ENCODE assay signal across 1 cellular context in genomic region chr11:118202599-118203422, GRCh38.
A peak's percentile ranks its signal among the peaks of the same experiment; 100 is the strongest.
TF ChIP-seq lines count a peak whose summit lies in the region.

No MANE protein-coding gene starts in this region.

TF ChIP-seq in HepG2, 621 proteins besides CTCF, POLR2A, EP300 and RAD21 (continues in another document):
- peak; percentile 56; the same call in 1 of the 2 replicates for TF ChIP-seq TSC22D2 (CRISPR knock-in tag; IDR thresholded peaks at IDR 0.05; ENCODE audit: borderline replicate concordance)
- no peak for TF ChIP-seq MZF1 (CRISPR knock-in tag; IDR thresholded peaks at IDR 0.05; ENCODE audit: borderline replicate concordance)
- TF ChIP-seq, protein P1, sequence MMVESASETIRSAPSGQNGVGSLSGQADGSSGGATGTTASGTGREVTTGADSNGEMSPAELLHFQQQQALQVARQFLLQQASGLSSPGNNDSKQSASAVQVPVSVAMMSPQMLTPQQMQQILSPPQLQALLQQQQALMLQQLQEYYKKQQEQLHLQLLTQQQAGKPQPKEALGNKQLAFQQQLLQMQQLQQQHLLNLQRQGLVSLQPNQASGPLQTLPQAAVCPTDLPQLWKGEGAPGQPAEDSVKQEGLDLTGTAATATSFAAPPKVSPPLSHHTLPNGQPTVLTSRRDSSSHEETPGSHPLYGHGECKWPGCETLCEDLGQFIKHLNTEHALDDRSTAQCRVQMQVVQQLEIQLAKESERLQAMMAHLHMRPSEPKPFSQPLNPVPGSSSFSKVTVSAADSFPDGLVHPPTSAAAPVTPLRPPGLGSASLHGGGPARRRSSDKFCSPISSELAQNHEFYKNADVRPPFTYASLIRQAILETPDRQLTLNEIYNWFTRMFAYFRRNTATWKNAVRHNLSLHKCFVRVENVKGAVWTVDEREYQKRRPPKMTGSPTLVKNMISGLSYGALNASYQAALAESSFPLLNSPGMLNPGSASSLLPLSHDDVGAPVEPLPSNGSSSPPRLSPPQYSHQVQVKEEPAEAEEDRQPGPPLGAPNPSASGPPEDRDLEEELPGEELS (CRISPR knock-in tag; IDR thresholded peaks at IDR 0.05): peak; percentile 92
- TF ChIP-seq ZSCAN25 (CRISPR knock-in tag; IDR thresholded peaks at IDR 0.05): no peak; the same call in 1 of the 2 replicates
- no peak for TF ChIP-seq ZNF3 (CRISPR knock-in tag; IDR thresholded peaks at IDR 0.05)
- TF ChIP-seq HHEX (CRISPR knock-in tag; IDR thresholded peaks at IDR 0.05): peak; percentile 42; the same call in 1 of the 2 replicates
- TF ChIP-seq POLR2AphosphoS2 (IDR thresholded peaks at IDR 0.05; ENCODE audit: low read depth, low read length): no peak
- TF ChIP-seq, protein P2, sequence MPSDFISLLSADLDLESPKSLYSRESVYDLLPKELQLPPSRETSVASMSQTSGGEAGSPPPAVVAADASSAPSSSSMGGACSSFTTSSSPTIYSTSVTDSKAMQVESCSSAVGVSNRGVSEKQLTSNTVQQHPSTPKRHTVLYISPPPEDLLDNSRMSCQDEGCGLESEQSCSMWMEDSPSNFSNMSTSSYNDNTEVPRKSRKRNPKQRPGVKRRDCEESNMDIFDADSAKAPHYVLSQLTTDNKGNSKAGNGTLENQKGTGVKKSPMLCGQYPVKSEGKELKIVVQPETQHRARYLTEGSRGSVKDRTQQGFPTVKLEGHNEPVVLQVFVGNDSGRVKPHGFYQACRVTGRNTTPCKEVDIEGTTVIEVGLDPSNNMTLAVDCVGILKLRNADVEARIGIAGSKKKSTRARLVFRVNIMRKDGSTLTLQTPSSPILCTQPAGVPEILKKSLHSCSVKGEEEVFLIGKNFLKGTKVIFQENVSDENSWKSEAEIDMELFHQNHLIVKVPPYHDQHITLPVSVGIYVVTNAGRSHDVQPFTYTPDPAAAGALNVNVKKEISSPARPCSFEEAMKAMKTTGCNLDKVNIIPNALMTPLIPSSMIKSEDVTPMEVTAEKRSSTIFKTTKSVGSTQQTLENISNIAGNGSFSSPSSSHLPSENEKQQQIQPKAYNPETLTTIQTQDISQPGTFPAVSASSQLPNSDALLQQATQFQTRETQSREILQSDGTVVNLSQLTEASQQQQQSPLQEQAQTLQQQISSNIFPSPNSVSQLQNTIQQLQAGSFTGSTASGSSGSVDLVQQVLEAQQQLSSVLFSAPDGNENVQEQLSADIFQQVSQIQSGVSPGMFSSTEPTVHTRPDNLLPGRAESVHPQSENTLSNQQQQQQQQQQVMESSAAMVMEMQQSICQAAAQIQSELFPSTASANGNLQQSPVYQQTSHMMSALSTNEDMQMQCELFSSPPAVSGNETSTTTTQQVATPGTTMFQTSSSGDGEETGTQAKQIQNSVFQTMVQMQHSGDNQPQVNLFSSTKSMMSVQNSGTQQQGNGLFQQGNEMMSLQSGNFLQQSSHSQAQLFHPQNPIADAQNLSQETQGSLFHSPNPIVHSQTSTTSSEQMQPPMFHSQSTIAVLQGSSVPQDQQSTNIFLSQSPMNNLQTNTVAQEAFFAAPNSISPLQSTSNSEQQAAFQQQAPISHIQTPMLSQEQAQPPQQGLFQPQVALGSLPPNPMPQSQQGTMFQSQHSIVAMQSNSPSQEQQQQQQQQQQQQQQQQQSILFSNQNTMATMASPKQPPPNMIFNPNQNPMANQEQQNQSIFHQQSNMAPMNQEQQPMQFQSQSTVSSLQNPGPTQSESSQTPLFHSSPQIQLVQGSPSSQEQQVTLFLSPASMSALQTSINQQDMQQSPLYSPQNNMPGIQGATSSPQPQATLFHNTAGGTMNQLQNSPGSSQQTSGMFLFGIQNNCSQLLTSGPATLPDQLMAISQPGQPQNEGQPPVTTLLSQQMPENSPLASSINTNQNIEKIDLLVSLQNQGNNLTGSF (CRISPR knock-in tag; IDR thresholded peaks at IDR 0.05): no peak
- TF ChIP-seq, protein P3, sequence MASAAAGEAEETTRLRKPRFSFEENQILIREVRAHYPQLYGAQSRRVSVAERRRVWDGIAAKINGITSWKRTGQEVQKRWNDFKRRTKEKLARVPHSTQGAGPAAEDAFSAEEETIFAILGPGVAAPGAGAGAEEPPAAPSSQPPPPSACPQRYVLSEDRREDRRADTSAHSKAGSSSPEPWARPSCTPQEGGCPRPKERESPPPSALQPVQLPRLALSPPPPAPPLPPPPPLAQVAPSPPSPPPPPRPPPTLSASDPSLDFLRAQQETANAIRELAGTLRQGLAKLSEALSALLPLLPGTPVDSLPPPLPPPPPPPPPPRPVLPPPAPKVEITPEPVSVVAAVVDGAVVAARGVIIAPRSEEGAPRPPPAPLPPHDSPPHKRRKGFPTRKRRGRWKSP (CRISPR knock-in tag; IDR thresholded peaks at IDR 0.05): peak; percentile 52; the same call in 1 of the 2 replicates
- no peak for TF ChIP-seq GTF3A (CRISPR knock-in tag; conservative IDR thresholded peaks at IDR 0.05)
- TF ChIP-seq, protein P4, sequence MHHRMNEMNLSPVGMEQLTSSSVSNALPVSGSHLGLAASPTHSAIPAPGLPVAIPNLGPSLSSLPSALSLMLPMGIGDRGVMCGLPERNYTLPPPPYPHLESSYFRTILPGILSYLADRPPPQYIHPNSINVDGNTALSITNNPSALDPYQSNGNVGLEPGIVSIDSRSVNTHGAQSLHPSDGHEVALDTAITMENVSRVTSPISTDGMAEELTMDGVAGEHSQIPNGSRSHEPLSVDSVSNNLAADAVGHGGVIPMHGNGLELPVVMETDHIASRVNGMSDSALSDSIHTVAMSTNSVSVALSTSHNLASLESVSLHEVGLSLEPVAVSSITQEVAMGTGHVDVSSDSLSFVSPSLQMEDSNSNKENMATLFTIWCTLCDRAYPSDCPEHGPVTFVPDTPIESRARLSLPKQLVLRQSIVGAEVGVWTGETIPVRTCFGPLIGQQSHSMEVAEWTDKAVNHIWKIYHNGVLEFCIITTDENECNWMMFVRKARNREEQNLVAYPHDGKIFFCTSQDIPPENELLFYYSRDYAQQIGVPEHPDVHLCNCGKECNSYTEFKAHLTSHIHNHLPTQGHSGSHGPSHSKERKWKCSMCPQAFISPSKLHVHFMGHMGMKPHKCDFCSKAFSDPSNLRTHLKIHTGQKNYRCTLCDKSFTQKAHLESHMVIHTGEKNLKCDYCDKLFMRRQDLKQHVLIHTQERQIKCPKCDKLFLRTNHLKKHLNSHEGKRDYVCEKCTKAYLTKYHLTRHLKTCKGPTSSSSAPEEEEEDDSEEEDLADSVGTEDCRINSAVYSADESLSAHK (CRISPR knock-in tag; IDR thresholded peaks at IDR 0.05; ENCODE audit: borderline replicate concordance): no peak
- TF ChIP-seq TCF7 (IDR thresholded peaks at IDR 0.05; ENCODE audit: low read depth): peak; percentile 51
- TF ChIP-seq TBX2 (CRISPR knock-in tag; IDR thresholded peaks at IDR 0.05; ENCODE audit: borderline replicate concordance): peak; percentile 85; the same call in 1 of the 2 replicates
- 0 out of 2 replicates have a peak, but pooled peaks have one; percentile 72 for TF ChIP-seq TBP (CRISPR knock-in tag; IDR thresholded peaks at IDR 0.05)
- TF ChIP-seq ZNF567 (CRISPR knock-in tag; IDR thresholded peaks at IDR 0.05; ENCODE audit: borderline replicate concordance): peak; percentile 78
- TF ChIP-seq, protein P5, sequence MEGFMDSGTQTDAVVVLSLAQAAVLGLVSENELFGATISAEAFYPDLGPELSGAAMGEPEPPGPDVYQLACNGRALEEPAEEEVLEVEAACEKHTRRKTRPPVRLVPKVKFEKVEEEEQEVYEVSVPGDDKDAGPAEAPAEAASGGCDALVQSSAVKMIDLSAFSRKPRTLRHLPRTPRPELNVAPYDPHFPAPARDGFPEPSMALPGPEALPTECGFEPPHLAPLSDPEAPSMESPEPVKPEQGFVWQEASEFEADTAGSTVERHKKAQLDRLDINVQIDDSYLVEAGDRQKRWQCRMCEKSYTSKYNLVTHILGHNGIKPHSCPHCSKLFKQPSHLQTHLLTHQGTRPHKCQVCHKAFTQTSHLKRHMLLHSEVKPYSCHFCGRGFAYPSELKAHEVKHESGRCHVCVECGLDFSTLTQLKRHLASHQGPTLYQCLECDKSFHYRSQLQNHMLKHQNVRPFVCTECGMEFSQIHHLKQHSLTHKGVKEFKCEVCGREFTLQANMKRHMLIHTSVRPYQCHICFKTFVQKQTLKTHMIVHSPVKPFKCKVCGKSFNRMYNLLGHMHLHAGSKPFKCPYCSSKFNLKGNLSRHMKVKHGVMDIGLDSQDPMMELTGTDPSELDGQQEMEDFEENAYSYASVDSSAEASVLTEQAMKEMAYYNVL (CRISPR knock-in tag; IDR thresholded peaks at IDR 0.05; ENCODE audit: borderline replicate concordance): peak; percentile 94; the same call in 1 of the 2 replicates
- TF ChIP-seq ZNF713 (CRISPR knock-in tag; IDR thresholded peaks at IDR 0.05): no peak
- TF ChIP-seq ZMYM3 (CRISPR knock-in tag; IDR thresholded peaks at IDR 0.05): peak; percentile 82; the same call in 1 of the 2 replicates
- no peak for TF ChIP-seq FIP1L1 (IDR thresholded peaks at IDR 0.05; ENCODE audit: borderline replicate concordance, insufficient read depth, low read depth, low read length)
- TF ChIP-seq PHB2 (IDR thresholded peaks at IDR 0.05; ENCODE audit: partially characterized antibody): no peak
- TF ChIP-seq THAP9 (CRISPR knock-in tag; IDR thresholded peaks at IDR 0.05; ENCODE audit: borderline replicate concordance): peak; percentile 37
- no peak for TF ChIP-seq NFE2L2 (IDR thresholded peaks at IDR 0.05; ENCODE audit: low read length)
- TF ChIP-seq ZNF367 (CRISPR knock-in tag; IDR thresholded peaks at IDR 0.05; ENCODE audit: borderline replicate concordance): no peak
- 0 out of 2 replicates have a peak, but pooled peaks have one; percentile 60 for TF ChIP-seq NFKBIZ (CRISPR knock-in tag; IDR thresholded peaks at IDR 0.05)
- TF ChIP-seq ZNF547 (CRISPR knock-in tag; IDR thresholded peaks at IDR 0.05): no peak
- TF ChIP-seq FOXA3 (CRISPR knock-in tag; IDR thresholded peaks at IDR 0.05): peak; percentile 93
- TF ChIP-seq, protein P6, sequence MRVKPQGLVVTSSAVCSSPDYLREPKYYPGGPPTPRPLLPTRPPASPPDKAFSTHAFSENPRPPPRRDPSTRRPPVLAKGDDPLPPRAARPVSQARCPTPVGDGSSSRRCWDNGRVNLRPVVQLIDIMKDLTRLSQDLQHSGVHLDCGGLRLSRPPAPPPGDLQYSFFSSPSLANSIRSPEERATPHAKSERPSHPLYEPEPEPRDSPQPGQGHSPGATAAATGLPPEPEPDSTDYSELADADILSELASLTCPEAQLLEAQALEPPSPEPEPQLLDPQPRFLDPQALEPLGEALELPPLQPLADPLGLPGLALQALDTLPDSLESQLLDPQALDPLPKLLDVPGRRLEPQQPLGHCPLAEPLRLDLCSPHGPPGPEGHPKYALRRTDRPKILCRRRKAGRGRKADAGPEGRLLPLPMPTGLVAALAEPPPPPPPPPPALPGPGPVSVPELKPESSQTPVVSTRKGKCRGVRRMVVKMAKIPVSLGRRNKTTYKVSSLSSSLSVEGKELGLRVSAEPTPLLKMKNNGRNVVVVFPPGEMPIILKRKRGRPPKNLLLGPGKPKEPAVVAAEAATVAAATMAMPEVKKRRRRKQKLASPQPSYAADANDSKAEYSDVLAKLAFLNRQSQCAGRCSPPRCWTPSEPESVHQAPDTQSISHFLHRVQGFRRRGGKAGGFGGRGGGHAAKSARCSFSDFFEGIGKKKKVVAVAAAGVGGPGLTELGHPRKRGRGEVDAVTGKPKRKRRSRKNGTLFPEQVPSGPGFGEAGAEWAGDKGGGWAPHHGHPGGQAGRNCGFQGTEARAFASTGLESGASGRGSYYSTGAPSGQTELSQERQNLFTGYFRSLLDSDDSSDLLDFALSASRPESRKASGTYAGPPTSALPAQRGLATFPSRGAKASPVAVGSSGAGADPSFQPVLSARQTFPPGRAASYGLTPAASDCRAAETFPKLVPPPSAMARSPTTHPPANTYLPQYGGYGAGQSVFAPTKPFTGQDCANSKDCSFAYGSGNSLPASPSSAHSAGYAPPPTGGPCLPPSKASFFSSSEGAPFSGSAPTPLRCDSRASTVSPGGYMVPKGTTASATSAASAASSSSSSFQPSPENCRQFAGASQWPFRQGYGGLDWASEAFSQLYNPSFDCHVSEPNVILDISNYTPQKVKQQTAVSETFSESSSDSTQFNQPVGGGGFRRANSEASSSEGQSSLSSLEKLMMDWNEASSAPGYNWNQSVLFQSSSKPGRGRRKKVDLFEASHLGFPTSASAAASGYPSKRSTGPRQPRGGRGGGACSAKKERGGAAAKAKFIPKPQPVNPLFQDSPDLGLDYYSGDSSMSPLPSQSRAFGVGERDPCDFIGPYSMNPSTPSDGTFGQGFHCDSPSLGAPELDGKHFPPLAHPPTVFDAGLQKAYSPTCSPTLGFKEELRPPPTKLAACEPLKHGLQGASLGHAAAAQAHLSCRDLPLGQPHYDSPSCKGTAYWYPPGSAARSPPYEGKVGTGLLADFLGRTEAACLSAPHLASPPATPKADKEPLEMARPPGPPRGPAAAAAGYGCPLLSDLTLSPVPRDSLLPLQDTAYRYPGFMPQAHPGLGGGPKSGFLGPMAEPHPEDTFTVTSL (CRISPR knock-in tag; IDR thresholded peaks at IDR 0.05; ENCODE audit: borderline replicate concordance): peak; percentile 53; the same call in 1 of the 2 replicates
- peak; percentile 36; the same call in 1 of the 2 replicates for TF ChIP-seq JUNB (CRISPR knock-in tag; IDR thresholded peaks at IDR 0.05; ENCODE audit: borderline replicate concordance)
- peak; percentile 75 for TF ChIP-seq POLR2G (IDR thresholded peaks at IDR 0.05; ENCODE audit: low read depth, low read length)
- TF ChIP-seq ESRRA (CRISPR knock-in tag; IDR thresholded peaks at IDR 0.05; ENCODE audit: low read depth): no peak; the same call in 1 of the 2 replicates
- TF ChIP-seq ZBTB7B (CRISPR knock-in tag; IDR thresholded peaks at IDR 0.05): no peak
- peak; percentile 68; the same call in 1 of the 2 replicates for TF ChIP-seq ZNF350 (CRISPR knock-in tag; IDR thresholded peaks at IDR 0.05; ENCODE audit: borderline replicate concordance, low read depth)
- TF ChIP-seq ZNF776 (CRISPR knock-in tag; IDR thresholded peaks at IDR 0.05): 0 out of 2 replicates have a peak, but pooled peaks have one; percentile 33
- TF ChIP-seq ZNF7 (CRISPR knock-in tag; IDR thresholded peaks at IDR 0.05): no peak
- TF ChIP-seq NCOR1 (IDR thresholded peaks at IDR 0.05; ENCODE audit: borderline replicate concordance, low read length): peak; percentile 68; the same call in 1 of the 2 replicates
- TF ChIP-seq ZMYM2 (CRISPR knock-in tag; IDR thresholded peaks at IDR 0.05): no peak
- no peak; the same call in 1 of the 2 replicates for TF ChIP-seq EHMT2 (IDR thresholded peaks at IDR 0.05; ENCODE audit: borderline replicate concordance, low read depth, low read length)
